ENCODE assay signal across 14 cellular contexts in the genomic region with DNA sequence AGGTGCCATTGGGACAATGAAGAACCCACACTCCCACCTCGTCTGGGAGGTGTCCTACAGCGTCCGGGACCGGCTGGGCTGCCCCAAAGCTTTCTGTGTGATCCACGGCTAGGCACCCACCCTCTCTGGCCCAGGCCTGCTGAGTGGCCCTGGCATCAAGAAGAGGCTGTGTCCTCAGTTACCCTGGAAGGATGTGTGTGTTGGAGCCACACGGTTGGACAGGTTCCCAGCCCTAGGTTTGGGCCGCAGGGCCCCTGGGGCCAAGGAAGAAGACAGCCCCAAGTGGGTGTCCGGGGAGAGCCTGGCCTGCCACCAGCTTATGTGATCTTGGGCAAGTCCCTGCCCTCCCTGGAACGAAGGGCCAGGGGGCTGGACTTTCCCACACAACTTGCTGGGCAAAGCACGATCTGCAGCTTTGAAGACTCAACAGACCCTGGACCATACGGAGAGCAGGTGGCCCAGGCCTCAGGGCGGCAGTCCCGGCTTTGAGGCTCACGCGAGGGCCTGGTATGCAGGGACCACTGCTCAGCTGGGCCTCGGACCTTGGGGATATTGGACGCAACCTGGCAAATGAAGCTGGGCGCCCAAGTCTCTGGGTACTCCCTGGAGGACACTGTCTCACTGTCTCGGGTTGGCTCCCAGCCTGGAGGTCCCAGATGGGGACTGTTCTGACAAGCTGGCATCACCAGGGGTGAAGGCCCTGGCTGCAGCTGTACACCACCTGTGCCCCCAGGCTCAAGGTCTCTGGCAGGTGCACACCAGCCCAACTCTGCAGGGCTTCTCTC. TPM values are rescaled to one million over a fixed set of nuclear protein-coding genes. Genes with fewer than 3 reads are reported as not detected.
DNase-seq lines count a peak whose midpoint lies in the region; ATAC-seq and TF ChIP-seq lines count a peak whose summit lies in the region.
"Had no signal": no experiment of that assay in that cellular context is flagged by ENCODE, and none has a peak within 500 bp of the region (broad histone marks: within the 10 kb centered on the region; RNA-seq: fewer than 3 reads in every experiment).

No MANE protein-coding gene starts in this region.

- H2AFZ ChIP-seq in PC-9 (no peak overlapping the region), smooth muscle cell (ENCODE audit: low read depth) (no peak overlapping the region)
- H2AFZ ChIP-seq: neural progenitor cell had no signal

- DNase-seq in PC-9 (no peak), esophagus squamous epithelium (lab: John Stamatoyannopoulos, UW) (no peak), tibial artery (no peak), NCI-H345 treated with DMSO at 0.1 percent for 48 hours (lab: John Stamatoyannopoulos, UW; ENCODE audit: unreplicated experiment) (no peak), smooth muscle cell (lab: John Stamatoyannopoulos, UW; ENCODE audit: unreplicated experiment) (no peak)
- no peak for DNase-seq in naive thymus-derived CD4-positive, alpha-beta T cell
- DNase-seq: activated naive CD4-positive, alpha-beta T cell treated with anti-CD3 and anti-CD28 coated beads, Interleukin-2, amount 50 U/mL, for 16 hours; CD8-positive, alpha-beta T cell; dermis blood vessel endothelial cell; stimulated activated CD4-positive, alpha-beta T cell treated with anti-CD3 and anti-CD28 coated beads, Interleukin-1b, Interleukin-23, amount 100 ng/mL, for 48 hours had no signal

- H3K36me3 Mint-ChIP-seq in naive thymus-derived CD4-positive, alpha-beta T cell = peaks cover 0 to 4% (median 2%) of the 10 kb centered on the region in 5 donors

- TF ChIP-seq POLR2A in esophagus squamous epithelium (IDR thresholded peaks at IDR 0.05) = no peak

- H3K27ac Mint-ChIP-seq in naive thymus-derived CD4-positive, alpha-beta T cell = no peak overlapping the region
- H3K27ac Mint-ChIP-seq: neural progenitor cell had no signal

- H3K4me1 ChIP-seq in PC-9 (replicated peaks; ENCODE audit: insufficient read depth) (peaks cover 12% of the 10 kb centered on the region; the same call in 1 of the 2 replicates), esophagus squamous epithelium (peaks cover 27 to 99% (median 54%) of the 10 kb centered on the region in 3 donors), tibial artery (peaks cover 10 to 66% (median 32%) of the 10 kb centered on the region in 4 donors), smooth muscle cell (ENCODE audit: low read depth) (peaks cover 4% of the 10 kb centered on the region)
- H3K4me1 ChIP-seq in naive thymus-derived CD4-positive, alpha-beta T cell (ENCODE audit: control insufficient read depth in 2 of 2, insufficient read depth in 2 of 2, low read length in 2 of 2) = no peaks in the 10 kb centered on the region

- H3K9ac ChIP-seq in smooth muscle cell (ENCODE audit: low read depth) = no peak overlapping the region
- H3K9ac ChIP-seq: neural progenitor cell had no signal

- TF ChIP-seq CTCF in PC-9 (conservative IDR thresholded peaks at IDR 0.05) (no peak), esophagus squamous epithelium (IDR thresholded peaks at IDR 0.05) (no peak), tibial artery (IDR thresholded peaks at IDR 0.05) (no peak), smooth muscle cell (IDR thresholded peaks at IDR 0.05; ENCODE audit: borderline replicate concordance, insufficient read depth, poor library complexity, severe bottlenecking) (no peak)

- H3K4me2 ChIP-seq in PC-9 = no peak overlapping the region
- H3K4me2 ChIP-seq in smooth muscle cell = no peak overlapping the region

- no peaks in the 10 kb centered on the region for H3K9me2 ChIP-seq in PC-9 (ENCODE audit: insufficient read depth)

- H4K20me1 ChIP-seq in PC-9 (ENCODE audit: insufficient read depth) (peaks cover 48% of the 10 kb centered on the region), smooth muscle cell (ENCODE audit: low read depth) (peaks cover 3% of the 10 kb centered on the region)

- H3K27me3 Mint-ChIP-seq in naive thymus-derived CD4-positive, alpha-beta T cell = peaks cover 0 to 4% (median 0%) of the 10 kb centered on the region in 5 donors

- ATAC-seq in naive thymus-derived CD4-positive, alpha-beta T cell = peak; percentile 25
- ATAC-seq in HG03139 (IDR thresholded peaks at IDR 0.05; ENCODE audit: unreplicated experiment) = no peak
- ATAC-seq in HG02970 (IDR thresholded peaks at IDR 0.05; ENCODE audit: low FRiP score, unreplicated experiment) = no peak
- ATAC-seq: CD8-positive, alpha-beta T cell had no signal

- BruUV-seq in PC-9 (replicated peaks; lab: Mats Ljungman, UMichigan) = TSS peak; percentile 29

- H3K4me3 ChIP-seq in PC-9 (no peak overlapping the region), esophagus squamous epithelium (peak overlapping the region in 1 of 4 donors; percentile 3), tibial artery (no peak overlapping the region), smooth muscle cell (no peak overlapping the region)
- H3K4me3 ChIP-seq in naive thymus-derived CD4-positive, alpha-beta T cell (ENCODE audit: low read length) = no peak overlapping the region
- H3K4me3 ChIP-seq: neural progenitor cell had no signal

- CTCF ChIA-PET in PC-9 (lab: Charles Lee) = no interaction called here
- CTCF ChIA-PET in naive thymus-derived CD4-positive, alpha-beta T cell (lab: Charles Lee) = interaction anchor here (0.6 to 1.2 kb wide), 3 partner anchors 30 to 1045 kb away, joined by 3 to 4 read pairs (median 3); no protein-coding TSS in a partner anchor

- H3F3A ChIP-seq in PC-9 (ENCODE audit: insufficient read depth, low read depth) (peaks cover 96% of the 10 kb centered on the region), smooth muscle cell (ENCODE audit: low read depth) (no peaks in the 10 kb centered on the region)

- intact Hi-C loops in PC-9 (cut with micrococcal nuclease; ENCODE audit: unreplicated experiment) (no loop called here), esophagus squamous epithelium (cut with DNase I) (no loop called here), tibial artery (cut with DNase I; ENCODE audit: low total_unique reads) (no loop called here)
- intact Hi-C loops in naive thymus-derived CD4-positive, alpha-beta T cell (cut with micrococcal nuclease) = no loop called here

- H3K27ac ChIP-seq in PC-9 (peak overlapping the region; percentile 31; the same call in 1 of the 2 replicates), esophagus squamous epithelium (peak overlapping the region; percentile 23 to 85 (median 74)), tibial artery (peak overlapping the region; percentile 58 to 77), smooth muscle cell (ENCODE audit: low read depth) (no peak overlapping the region)
- no peak overlapping the region for H3K27ac ChIP-seq in naive thymus-derived CD4-positive, alpha-beta T cell (ENCODE audit: low read depth, low read length)
- H3K27ac ChIP-seq: neural progenitor cell had no signal

- H3K36me3 ChIP-seq in PC-9 (ENCODE audit: low read depth) = peaks cover 18% of the 10 kb centered on the region; the same call in 1 of the 2 replicates
- peaks cover 19 to 62% (median 25%) of the 10 kb centered on the region in 3 donors for H3K36me3 ChIP-seq in esophagus squamous epithelium
- peaks cover 0 to 48% (median 13%) of the 10 kb centered on the region in 3 experiments for H3K36me3 ChIP-seq in naive thymus-derived CD4-positive, alpha-beta T cell (ENCODE audit: control insufficient read depth in 2 of 3, insufficient read depth in 3 of 3, low read length in 3 of 3)
- H3K36me3 ChIP-seq in tibial artery = peaks cover 11 to 51% (median 41%) of the 10 kb centered on the region in 3 donors
- no peaks in the 10 kb centered on the region for H3K36me3 ChIP-seq in smooth muscle cell (ENCODE audit: low read depth)
- H3K36me3 ChIP-seq: neural progenitor cell had no signal

- no peaks in the 10 kb centered on the region for H3K9me3 ChIP-seq in PC-9 (ENCODE audit: insufficient read depth, low read depth)
- H3K9me3 ChIP-seq in esophagus squamous epithelium = no peaks in the 10 kb centered on the region
- H3K9me3 ChIP-seq in naive thymus-derived CD4-positive, alpha-beta T cell (ENCODE audit: control insufficient read depth in 2 of 3, low read length in 3 of 3) = no peaks in the 10 kb centered on the region
- H3K9me3 ChIP-seq in tibial artery = no peaks in the 10 kb centered on the region
- no peaks in the 10 kb centered on the region for H3K9me3 ChIP-seq in smooth muscle cell (replicated peaks; ENCODE audit: low read depth)

- peaks cover 0 to 16% (median 3%) of the 10 kb centered on the region in 7 donors for H3K4me1 Mint-ChIP-seq in naive thymus-derived CD4-positive, alpha-beta T cell
- H3K4me1 Mint-ChIP-seq: neural progenitor cell had no signal

- 66% methylated on average over 12 of the region's 19 CpGs; no CpG with 5 or more reads in 1 of the 2 donors for WGBS in esophagus squamous epithelium, 2 donors
- 93% methylated on average over 19 of the region's 19 CpGs for WGBS in smooth muscle cell (ENCODE audit: low lambda C conversion rate)

- POLR2A ChIA-PET in PC-9 (lab: Charles Lee; ENCODE audit: unreplicated experiment) = interaction anchor here (0.5 to 0.6 kb wide), 3 partner anchors 24 to 173 kb away, joined by 3 to 13 read pairs (median 5); partner anchors contain the start of gene ARRB2
- POLR2A ChIA-PET in naive thymus-derived CD4-positive, alpha-beta T cell (lab: Charles Lee) = interaction anchor here (0.6 kb wide), 1 partner anchor 72 kb away, joined by 3 read pairs; no protein-coding TSS in a partner anchor

- no peaks in the 10 kb centered on the region for H3K9me3 Mint-ChIP-seq in naive thymus-derived CD4-positive, alpha-beta T cell
- H3K9me3 Mint-ChIP-seq: CD8-positive, alpha-beta T cell; neural progenitor cell had no signal

- H3K79me2 ChIP-seq in PC-9 (ENCODE audit: low read depth) = no peaks in the 10 kb centered on the region
- no peaks in the 10 kb centered on the region for H3K79me2 ChIP-seq in smooth muscle cell (ENCODE audit: low read depth)

- no peak overlapping the region for H3K4me3 Mint-ChIP-seq in naive thymus-derived CD4-positive, alpha-beta T cell
- H3K4me3 Mint-ChIP-seq: CD8-positive, alpha-beta T cell; neural progenitor cell had no signal

- H3K27me3 ChIP-seq in PC-9 (ENCODE audit: insufficient read depth, low read depth) = no peaks in the 10 kb centered on the region
- H3K27me3 ChIP-seq in esophagus squamous epithelium = peaks cover 0 to 26% (median 0%) of the 10 kb centered on the region in 4 donors
- no peaks in the 10 kb centered on the region for H3K27me3 ChIP-seq in naive thymus-derived CD4-positive, alpha-beta T cell (ENCODE audit: control insufficient read depth in 2 of 2, insufficient read depth in 2 of 2, low read length in 2 of 2)
- H3K27me3 ChIP-seq in tibial artery = peaks cover 0 to 6% of the 10 kb centered on the region in 2 donors
- no peaks in the 10 kb centered on the region for H3K27me3 ChIP-seq in smooth muscle cell (ENCODE audit: low read depth)
- H3K27me3 ChIP-seq: neural progenitor cell had no signal

RNA-seq across cellular contexts. Expression of gene MYBBP1A, which starts 17.5 kb away (rescaled TPM):
- total RNA-seq in PC-9 (2021) (76.3 and 89.1 TPM in 2 replicates), esophagus squamous epithelium (10 to 100 TPM; 32.4 to 70.0 (median 54.4) TPM), smooth muscle cell (14.3 and 18.1 TPM in 2 replicates)
- total RNA-seq in naive thymus-derived CD4-positive, alpha-beta T cell = 10 to 100 TPM; 59.8 to 81.8 (median 77.9) TPM
- polyA plus RNA-seq in naive thymus-derived CD4-positive, alpha-beta T cell = 10 to 100 TPM; 21.0 to 42.8 TPM
- polyA plus RNA-seq in smooth muscle cell = 28.1 and 33.5 TPM in 2 replicates

RNA-seq across cellular contexts. Expression of gene GGT6, which starts 22.7 kb away (rescaled TPM):
- total RNA-seq in PC-9 (2021) (3.7 and 7.5 TPM in 2 replicates), esophagus squamous epithelium (100 to 1,000 TPM in 1 of 4 donors, 10 to 100 TPM in 3; 46.0 to 141 (median 68.5) TPM), smooth muscle cell (0.27 and 0.76 TPM in 2 replicates)
- total RNA-seq in naive thymus-derived CD4-positive, alpha-beta T cell = not detected
- polyA plus RNA-seq in naive thymus-derived CD4-positive, alpha-beta T cell = not detected
- not detected in 2 replicates for polyA plus RNA-seq in smooth muscle cell
- total RNA-seq: CD8-positive, alpha-beta T cell; dermis blood vessel endothelial cell; T-helper 1 cell treated with Interleukin-12 subunit alpha and Interleukin-12 subunit beta and Interleukin-4 antibody, amounts not matched to agents 30 ng/mL and 1 ng/mL, for 36 hours had no signal

RNA-seq across cellular contexts. Expression of gene SPNS2, which starts 39.0 kb away (rescaled TPM):
- 25.7 and 33.8 TPM in 2 replicates for total RNA-seq in PC-9 (2021)
- 10 to 100 TPM; 36.8 to 66.6 (median 47.6) TPM for total RNA-seq in esophagus squamous epithelium
- under 1 TPM in 4 of 5 experiments, not detected in 1; 0.19 to 0.56 (median 0.50) TPM for total RNA-seq in naive thymus-derived CD4-positive, alpha-beta T cell
- polyA plus RNA-seq in naive thymus-derived CD4-positive, alpha-beta T cell = not detected
- 15.9 and 16.5 TPM in 2 replicates for total RNA-seq in smooth muscle cell
- 5.1 and 44.1 TPM in 2 replicates for polyA plus RNA-seq in smooth muscle cell

RNA-seq across cellular contexts. Expression of gene SMTNL2, which starts 46.7 kb away (rescaled TPM):
- total RNA-seq in PC-9 (2021) (not detected in 2 replicates), esophagus squamous epithelium (under 1 TPM; 0.41 to 0.76 (median 0.69) TPM), smooth muscle cell (5.0 and 5.1 TPM in 2 replicates)
- total RNA-seq in naive thymus-derived CD4-positive, alpha-beta T cell = not detected
- not detected for polyA plus RNA-seq in naive thymus-derived CD4-positive, alpha-beta T cell
- polyA plus RNA-seq in smooth muscle cell = 8.3 and 14.8 TPM in 2 replicates
- total RNA-seq: CD8-positive, alpha-beta T cell; T-helper 1 cell treated with Interleukin-12 subunit alpha and Interleukin-12 subunit beta and Interleukin-4 antibody, amounts not matched to agents 30 ng/mL and 1 ng/mL, for 36 hours had no signal

Comparison
In these comparisons a context has a peak if more than half of its experiments do, and no peak if none do; other contexts are left out.
1. H3K27ac ChIP-seq: peak in PC-9 (single experiment), esophagus squamous epithelium (4 of 4) and tibial artery (2 of 2); none in naive thymus-derived CD4-positive, alpha-beta T cell (single experiment) and smooth muscle cell (single experiment).
2. RNA of gene SPNS2, which starts 39.0 kb away (total RNA-seq): 36.8 to 66.6 TPM in esophagus squamous epithelium, 25.7 to 33.8 TPM in PC-9 and 15.9 to 16.5 TPM in smooth muscle cell; 0.19 to 0.56 TPM in naive thymus-derived CD4-positive, alpha-beta T cell; every median in the first group is over 10 times any median in the second.